ENCODE assay signal across 8 cellular contexts in genomic region chr1:224329842-224330753, GRCh38. TPM values are rescaled to one million over a fixed set of nuclear protein-coding genes. Genes with fewer than 3 reads are reported as not detected.
DNase-seq lines count a peak whose midpoint lies in the region; ATAC-seq and TF ChIP-seq lines count a peak whose summit lies in the region.

Gene NVL, minus strand, starts transcription at chr1:224330172. Its CDS starts 45 bp downstream, at chr1:224330127.

- intact Hi-C loops in activated T-helper 1 cell treated with anti-CD3 and anti-CD28 coated beads, Interleukin-12 subunit alpha, Interleukin-12 subunit beta, Interleukin-2, Interleukin-4 antibody, amounts not matched to agents 30 ng/mL and 10 ng/mL and 1 ng/mL, durations not matched to agents 14 hours and 24 hours and 36 hours (cut with micrococcal nuclease) = loop anchor here (1.0 to 10.0 kb wide), 8 partner anchors 26 to 498 kb away; partner anchors contain the start of genes CNIH4 and WDR26

- no peaks in the 10 kb centered on the region for H3K9me3 Mint-ChIP-seq in activated T-helper 1 cell treated with anti-CD3 and anti-CD28 coated beads, Interleukin-12 subunit alpha, Interleukin-12 subunit beta, Interleukin-2, Interleukin-4 antibody, amounts not matched to agents 30 ng/mL and 10 ng/mL and 1 ng/mL, durations not matched to agents 14 hours and 24 hours and 36 hours
- no peaks in the 10 kb centered on the region for H3K9me3 Mint-ChIP-seq in naive B cell
- no peaks in the 10 kb centered on the region for H3K9me3 Mint-ChIP-seq in stimulated activated effector memory CD8-positive, alpha-beta T cell treated with anti-CD3 and anti-CD28 coated beads, Interleukin-12 subunit alpha, Interleukin-12 subunit beta, amount 100 ng/mL, for 72 hours

- H3K27me3 Mint-ChIP-seq in activated T-helper 1 cell treated with anti-CD3 and anti-CD28 coated beads, Interleukin-12 subunit alpha, Interleukin-12 subunit beta, Interleukin-2, Interleukin-4 antibody, amounts not matched to agents 30 ng/mL and 10 ng/mL and 1 ng/mL, durations not matched to agents 14 hours and 24 hours and 36 hours (ENCODE audit: insufficient read depth) = no peaks in the 10 kb centered on the region
- H3K27me3 Mint-ChIP-seq in naive B cell = no peaks in the 10 kb centered on the region

- peak within 1 kb of the TSS; percentile 70 for H3K4me3 ChIP-seq in LNCaP clone FGC (ENCODE audit: low read depth, low read length)

- DNase-seq in EH (ENCODE audit: low read depth) (peak; percentile 90), GOT3 (lab: John Stamatoyannopoulos, UW) (peak; percentile 84), LNCaP clone FGC (ENCODE audit: low read depth) (peak; percentile 85), RPMI8226 (peak; percentile 97), fibroblast of gingiva (ENCODE audit: low read depth) (peak; percentile 86), naive B cell (peak; percentile 83)
- DNase-seq in activated T-helper 1 cell treated with anti-CD3 and anti-CD28 coated beads, Interleukin-12 subunit alpha, Interleukin-12 subunit beta, Interleukin-2, Interleukin-4 antibody, amounts not matched to agents 30 ng/mL and 10 ng/mL and 1 ng/mL, durations not matched to agents 14 hours and 24 hours and 36 hours (ENCODE audit: low spot score) = peak; percentile 76
- peak; percentile 71 to 92 for DNase-seq in stimulated activated effector memory CD8-positive, alpha-beta T cell treated with anti-CD3 and anti-CD28 coated beads, Interleukin-12 subunit alpha, Interleukin-12 subunit beta, amount 100 ng/mL, for 72 hours (ENCODE audit: low spot score in 2 of 2)

- peak within 1 kb of the TSS; percentile 98 for H3K4me3 Mint-ChIP-seq in activated T-helper 1 cell treated with anti-CD3 and anti-CD28 coated beads, Interleukin-12 subunit alpha, Interleukin-12 subunit beta, Interleukin-2, Interleukin-4 antibody, amounts not matched to agents 30 ng/mL and 10 ng/mL and 1 ng/mL, durations not matched to agents 14 hours and 24 hours and 36 hours
- peak within 1 kb of the TSS; percentile 89 to 98 (median 96) for H3K4me3 Mint-ChIP-seq in naive B cell
- peak within 1 kb of the TSS; percentile 90 for H3K4me3 Mint-ChIP-seq in stimulated activated effector memory CD8-positive, alpha-beta T cell treated with anti-CD3 and anti-CD28 coated beads, Interleukin-12 subunit alpha, Interleukin-12 subunit beta, amount 100 ng/mL, for 72 hours

- peak within 1 kb of the TSS; percentile 100 for H3K27ac Mint-ChIP-seq in activated T-helper 1 cell treated with anti-CD3 and anti-CD28 coated beads, Interleukin-12 subunit alpha, Interleukin-12 subunit beta, Interleukin-2, Interleukin-4 antibody, amounts not matched to agents 30 ng/mL and 10 ng/mL and 1 ng/mL, durations not matched to agents 14 hours and 24 hours and 36 hours
- peak within 1 kb of the TSS; percentile 97 to 100 (median 99) for H3K27ac Mint-ChIP-seq in naive B cell
- H3K27ac Mint-ChIP-seq in stimulated activated effector memory CD8-positive, alpha-beta T cell treated with anti-CD3 and anti-CD28 coated beads, Interleukin-12 subunit alpha, Interleukin-12 subunit beta, amount 100 ng/mL, for 72 hours = peak within 1 kb of the TSS; percentile 100

- peaks cover 6% of the 10 kb centered on the region for H3K36me3 Mint-ChIP-seq in activated T-helper 1 cell treated with anti-CD3 and anti-CD28 coated beads, Interleukin-12 subunit alpha, Interleukin-12 subunit beta, Interleukin-2, Interleukin-4 antibody, amounts not matched to agents 30 ng/mL and 10 ng/mL and 1 ng/mL, durations not matched to agents 14 hours and 24 hours and 36 hours (ENCODE audit: low read depth)
- no peaks in the 10 kb centered on the region for H3K36me3 Mint-ChIP-seq in naive B cell
- H3K36me3 Mint-ChIP-seq in stimulated activated effector memory CD8-positive, alpha-beta T cell treated with anti-CD3 and anti-CD28 coated beads, Interleukin-12 subunit alpha, Interleukin-12 subunit beta, amount 100 ng/mL, for 72 hours = peaks cover 18% of the 10 kb centered on the region

- no peak for TF ChIP-seq CTCF in LNCaP clone FGC (IDR thresholded peaks at IDR 0.05; ENCODE audit: control insufficient read depth, extremely low read depth, insufficient read depth)

- H3K4me1 Mint-ChIP-seq in activated T-helper 1 cell treated with anti-CD3 and anti-CD28 coated beads, Interleukin-12 subunit alpha, Interleukin-12 subunit beta, Interleukin-2, Interleukin-4 antibody, amounts not matched to agents 30 ng/mL and 10 ng/mL and 1 ng/mL, durations not matched to agents 14 hours and 24 hours and 36 hours (ENCODE audit: low read depth) = peaks cover 45% of the 10 kb centered on the region
- H3K4me1 Mint-ChIP-seq in naive B cell = peaks cover 28 to 52% (median 39%) of the 10 kb centered on the region in 3 donors
- H3K4me1 Mint-ChIP-seq in stimulated activated effector memory CD8-positive, alpha-beta T cell treated with anti-CD3 and anti-CD28 coated beads, Interleukin-12 subunit alpha, Interleukin-12 subunit beta, amount 100 ng/mL, for 72 hours = peaks cover 36% of the 10 kb centered on the region

- ATAC-seq in naive B cell (ENCODE audit: low read depth in 2 of 2) = peak; percentile 87 to 89
- peak; percentile 90 for ATAC-seq in stimulated activated effector memory CD8-positive, alpha-beta T cell treated with anti-CD3 and anti-CD28 coated beads, Interleukin-12 subunit alpha, Interleukin-12 subunit beta, amount 100 ng/mL, for 72 hours

RNA-seq across cellular contexts. Expression of gene NVL, which starts in this region (rescaled TPM):
- 47.2 and 47.6 TPM in 2 replicates for total RNA-seq in activated T-helper 1 cell treated with anti-CD3 and anti-CD28 coated beads, Interleukin-12 subunit alpha, Interleukin-12 subunit beta, Interleukin-2, Interleukin-4 antibody, amounts not matched to agents 30 ng/mL and 10 ng/mL and 1 ng/mL, durations not matched to agents 14 hours and 24 hours and 36 hours
- polyA plus RNA-seq in naive B cell (ENCODE audit: low read depth in 6 of 6) = 10 to 100 TPM; 12.0 to 34.4 (median 22.2) TPM

Comparison
In these comparisons a context has a peak if more than half of its experiments do, and no peak if none do; other contexts are left out.
1. Peak in every context shown above with its lines: DNase-seq, ATAC-seq and H3K4me3 ChIP-seq.